ENCODE assay signal across 2 cellular contexts in genomic region chr15:80970658-80971057, GRCh38.
TF ChIP-seq lines count a peak whose summit lies in the region.

No MANE protein-coding gene starts in this region.

TF ChIP-seq in WTC11, 78 proteins besides CTCF, POLR2A, EP300 and RAD21:
- TF ChIP-seq STAT6 (CRISPR knock-in tag; conservative IDR thresholded peaks at IDR 0.05; ENCODE audit: low read depth) (no peak), SP1 (CRISPR knock-in tag; conservative IDR thresholded peaks at IDR 0.05) (no peak), ZNF425 (CRISPR knock-in tag; conservative IDR thresholded peaks at IDR 0.05) (no peak), ZNF416 (CRISPR knock-in tag; IDR thresholded peaks at IDR 0.05) (no peak), TEAD4 (CRISPR knock-in tag; IDR thresholded peaks at IDR 0.05) (no peak), HMGXB4 (CRISPR knock-in tag; IDR thresholded peaks at IDR 0.05) (no peak), GRHL2 (CRISPR knock-in tag; IDR thresholded peaks at IDR 0.05; ENCODE audit: insufficient replicate concordance, severe bottlenecking) (no peak), ZNF423 (CRISPR knock-in tag; IDR thresholded peaks at IDR 0.05) (no peak), RORB (CRISPR knock-in tag; IDR thresholded peaks at IDR 0.05) (no peak)

TF ChIP-seq in GM12891, 5 proteins besides CTCF, POLR2A, EP300 and RAD21 (continued from another document):
- TF ChIP-seq TAF1 (IDR thresholded peaks at IDR 0.05; ENCODE audit: low read depth, low read length), result no peak
- TF ChIP-seq POLR2AphosphoS5 (IDR thresholded peaks at IDR 0.05; ENCODE audit: low read depth, low read length), result no peak
- TF ChIP-seq POU2F2 (IDR thresholded peaks at IDR 0.05; ENCODE audit: low read depth, low read length), result no peak
